In the genomic region with DNA sequence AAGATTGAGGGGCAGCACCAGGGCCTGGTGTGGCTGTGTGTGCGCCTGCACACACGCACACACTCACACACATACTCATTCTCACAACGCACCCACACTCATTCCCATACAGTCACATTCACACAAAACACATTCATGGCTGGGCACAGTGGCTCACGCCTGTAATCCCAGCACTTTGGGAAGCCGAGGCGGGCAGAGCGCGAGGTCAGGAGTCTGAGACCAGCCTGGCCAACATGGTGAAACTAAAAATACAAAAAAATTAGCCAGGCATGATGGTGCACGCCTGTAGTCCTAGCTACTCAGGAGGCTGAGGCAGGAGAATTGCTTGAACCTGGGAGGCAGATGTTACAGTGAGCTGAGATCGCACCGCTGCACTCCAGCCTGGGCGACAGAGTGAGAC, we compare ENCODE assay signal across 9 cellular contexts. TPM values are rescaled to one million over a fixed set of nuclear protein-coding genes. Genes with fewer than 3 reads are reported as not detected.
"Had no signal": no experiment of that assay in that cellular context is flagged by ENCODE, and none has a peak within 500 bp of the region (broad histone marks: within the 10 kb centered on the region; RNA-seq: fewer than 3 reads in every experiment).

No MANE protein-coding gene starts in this region.

RNA-seq across cellular contexts. Expression of a gene that starts 5.9 kb away (rescaled TPM):
- total RNA-seq: K562, M059J, OCI-LY7, PC-3, Peyer's patch, Right ventricle myocardium superior, RPMI7951, SJSA1 had no signal
- polyA plus RNA-seq: IgD-negative memory B cell, K562 had no signal

RNA-seq across cellular contexts. Expression of a gene that starts 6.3 kb away (rescaled TPM):
- total RNA-seq: M059J, RPMI7951, SJSA1 had no signal

RNA-seq across cellular contexts. Expression of a gene that starts 28.6 kb away (rescaled TPM):
- total RNA-seq: K562, M059J, PC-3, Peyer's patch, Right ventricle myocardium superior, RPMI7951, SJSA1 had no signal

RNA-seq across cellular contexts. Expression of a gene that starts 38.0 kb away (rescaled TPM):
- total RNA-seq: OCI-LY7 had no signal
- polyA plus RNA-seq: IgD-negative memory B cell had no signal
